In genomic region chr11:71352226-71352625, GRCh38 we compare ENCODE assay signal across 20 cellular contexts.
"Had no signal": no experiment of that assay in that cellular context is flagged by ENCODE, and none has a peak within 500 bp of the region (broad histone marks: within the 10 kb centered on the region; RNA-seq: fewer than 3 reads in every experiment).

No MANE protein-coding gene starts in this region.

- H3K27ac ChIP-seq: colonic mucosa, coronary artery, dorsolateral prefrontal cortex, epithelial cell of prostate, esophagus muscularis mucosa, esophagus squamous epithelium, gastrocnemius medialis, gastroesophageal sphincter had no signal

- H3K9me3 ChIP-seq: colonic mucosa, esophagus muscularis mucosa, esophagus squamous epithelium, gastrocnemius medialis, gastroesophageal sphincter had no signal

- DNase-seq: cerebellar nuclear complex; colonic mucosa; dermis blood vessel endothelial cell; dorsolateral prefrontal cortex; effector CD4-positive, alpha-beta T cell; effector CD8-positive, alpha-beta T cell; effector memory CD4-positive, alpha-beta T cell; effector memory CD8-positive, alpha-beta T cell; endodermal cell; erythroblast; esophagus squamous epithelium; foreskin fibroblast; foreskin melanocyte; gastrocnemius medialis; glutamatergic neuron had no signal

- H3K4me1 ChIP-seq: colonic mucosa, esophagus muscularis mucosa, esophagus squamous epithelium, gastrocnemius medialis, gastroesophageal sphincter had no signal

- H3K4me3 ChIP-seq: colonic mucosa, coronary artery, dorsolateral prefrontal cortex, esophagus muscularis mucosa, esophagus squamous epithelium, gastrocnemius medialis, gastroesophageal sphincter had no signal

- H3K36me3 ChIP-seq: colonic mucosa, esophagus muscularis mucosa, esophagus squamous epithelium, gastrocnemius medialis, gastroesophageal sphincter had no signal

- H3K27me3 ChIP-seq: colonic mucosa, gastrocnemius medialis had no signal

- ATAC-seq: effector memory CD8-positive, alpha-beta T cell; esophagus mucosa; gastrocnemius medialis; gastroesophageal sphincter had no signal
